ENCODE assay signal across 1 cellular context in genomic region chr1:212035123-212035834, GRCh38.
TF ChIP-seq lines count a peak whose summit lies in the region.

DTL (plus strand) TSS chr1:212035748; CDS start chr1:212035891, 143 bp downstream.
INTS7 (minus strand) TSS chr1:212035557; CDS start chr1:212035437, 120 bp downstream.

TF ChIP-seq in K562, 482 proteins besides CTCF, POLR2A, EP300 and RAD21 (continued from another document and continues in another):
- no peak for TF ChIP-seq ZNF512 (tag; IDR thresholded peaks at IDR 0.05)
- TF ChIP-seq TAF7 (tag; IDR thresholded peaks at IDR 0.05) = peak; percentile 97
- no peak for TF ChIP-seq SIX5 (IDR thresholded peaks at IDR 0.05; ENCODE audit: borderline replicate concordance in 1 of 2, insufficient read depth in 1 of 2, low read depth in 1 of 2, low read length in 2 of 2)
- peak; percentile 75 for TF ChIP-seq MXI1 (IDR thresholded peaks at IDR 0.05; ENCODE audit: low read depth, low read length)
- peak; percentile 92 to 94; a peak in 3 of 4 replicates for TF ChIP-seq SIN3A (IDR thresholded peaks at IDR 0.05; ENCODE audit: borderline replicate concordance in 2 of 2, control insufficient read depth in 1 of 2, low read depth in 2 of 2, low read length in 2 of 2)
- TF ChIP-seq RHOXF2B (CRISPR knock-in tag; conservative IDR thresholded peaks at IDR 0.05) = no peak
- peak; percentile 95 for TF ChIP-seq RBM39 (optimal IDR thresholded peaks at IDR 0.05; ENCODE audit: low read depth, low read length)
- no peak for TF ChIP-seq SFPQ (IDR thresholded peaks at IDR 0.05; ENCODE audit: low read depth, low read length)
- TF ChIP-seq ZNF507 (tag; conservative IDR thresholded peaks at IDR 0.05) = no peak
- TF ChIP-seq ZNF398 (CRISPR knock-in tag; IDR thresholded peaks at IDR 0.05) = no peak
- peak; percentile 71 for TF ChIP-seq MBD2 (IDR thresholded peaks at IDR 0.05; ENCODE audit: borderline replicate concordance, low read depth)
- peak; percentile 80 for TF ChIP-seq SOX6 (IDR thresholded peaks at IDR 0.05)
- no peak for TF ChIP-seq SMAD2 (IDR thresholded peaks at IDR 0.05; ENCODE audit: low read depth, low read length)
- TF ChIP-seq KLF13 (tag; IDR thresholded peaks at IDR 0.05; ENCODE audit: borderline replicate concordance, low read depth) = peak; percentile 88
- TF ChIP-seq FOXA1 (IDR thresholded peaks at IDR 0.05; ENCODE audit: borderline replicate concordance) = no peak
- TF ChIP-seq ZNF124 (CRISPR knock-in tag; IDR thresholded peaks at IDR 0.05) = no peak
- no peak for TF ChIP-seq ARHGAP35 (IDR thresholded peaks at IDR 0.05; ENCODE audit: partially characterized antibody)
- TF ChIP-seq FOXP4 (CRISPR knock-in tag; IDR thresholded peaks at IDR 0.05; ENCODE audit: borderline replicate concordance) = peak; percentile 73; the same call in 1 of the 2 replicates
- TF ChIP-seq ZBTB1 (CRISPR knock-in tag; IDR thresholded peaks at IDR 0.05; ENCODE audit: borderline replicate concordance, low read depth) = no peak
- no peak; the same call in 1 of the 2 replicates for TF ChIP-seq ZNF395 (CRISPR knock-in tag; IDR thresholded peaks at IDR 0.05)
- TF ChIP-seq RFX1 (IDR thresholded peaks at IDR 0.05) = peak; percentile 64
- no peak for TF ChIP-seq BMI1 (IDR thresholded peaks at IDR 0.05; ENCODE audit: low read length)
- TF ChIP-seq ZHX1 (conservative IDR thresholded peaks at IDR 0.05; ENCODE audit: low read length) = peak; percentile 91
- peak in 1 of 2 experiments; percentile 76; a peak in 1 of 4 replicates for TF ChIP-seq ZNF318 (IDR thresholded peaks at IDR 0.05; ENCODE audit: borderline replicate concordance in 1 of 2, low read depth in 1 of 2)
- no peak for TF ChIP-seq RBM22 (IDR thresholded peaks at IDR 0.05; ENCODE audit: low read depth, low read length, poor library complexity, severe bottlenecking)
- no peak; the same call in 1 of the 2 replicates for TF ChIP-seq TCF15 (CRISPR knock-in tag; IDR thresholded peaks at IDR 0.05)
- peak; percentile 35; the same call in 1 of the 2 replicates for TF ChIP-seq KAT7 (CRISPR knock-in tag; IDR thresholded peaks at IDR 0.05; ENCODE audit: borderline replicate concordance)
- peak; percentile 65; the same call in 1 of the 2 replicates for TF ChIP-seq ZNF24 (IDR thresholded peaks at IDR 0.05)
- no peak for TF ChIP-seq PREB (CRISPR knock-in tag; IDR thresholded peaks at IDR 0.05)
- no peak for TF ChIP-seq ZNF384 (IDR thresholded peaks at IDR 0.05; ENCODE audit: low read depth, low read length)
- no peak for TF ChIP-seq CHD4 (IDR thresholded peaks at IDR 0.05; ENCODE audit: insufficient read depth, insufficient replicate concordance, low read depth, low read length, poor library complexity, severe bottlenecking)
